In the genomic region with DNA sequence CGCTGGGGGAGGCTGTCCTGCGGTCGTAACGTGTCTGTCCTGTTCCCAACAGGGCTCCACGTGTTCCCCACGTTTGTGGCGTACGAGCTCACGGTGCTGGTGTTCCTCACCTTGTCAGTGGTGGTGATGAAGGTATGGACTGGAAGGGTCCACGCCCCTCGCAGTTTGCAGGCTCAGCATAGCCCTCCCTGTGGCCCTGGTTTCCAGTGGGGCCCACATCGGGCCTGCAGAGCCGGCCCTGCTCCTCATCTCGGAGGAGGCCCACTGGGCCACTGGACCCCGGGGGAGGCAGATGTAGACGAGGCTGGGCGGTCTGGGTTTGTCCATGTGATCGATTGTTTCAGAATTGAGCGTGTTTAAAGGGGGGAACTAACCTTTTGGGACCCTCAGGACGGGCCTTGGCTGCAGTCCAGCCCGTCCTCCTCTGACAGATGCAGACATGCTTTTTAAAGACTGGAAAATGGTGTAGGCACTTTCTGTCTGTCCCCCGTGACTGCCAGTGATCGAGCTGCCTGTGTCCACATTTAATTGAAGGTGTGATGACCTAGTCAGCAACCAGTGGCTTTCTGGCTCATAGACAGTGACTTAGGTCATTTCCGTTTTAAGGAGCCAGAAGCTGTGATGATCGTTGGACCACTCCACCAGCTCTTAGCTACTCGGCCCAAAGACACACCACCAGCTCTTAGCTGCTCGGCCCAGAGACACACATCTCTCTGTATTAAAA, we compare ENCODE assay signal across 9 cellular contexts. TPM values are rescaled to one million over a fixed set of nuclear protein-coding genes. Genes with fewer than 3 reads are reported as not detected.
DNase-seq lines count a peak whose midpoint lies in the region; ATAC-seq, FAIRE-seq and TF ChIP-seq lines count a peak whose summit lies in the region.
"Had no signal": no experiment of that assay in that cellular context is flagged by ENCODE, and none has a peak within 500 bp of the region (broad histone marks: within the 10 kb centered on the region; RNA-seq: fewer than 3 reads in every experiment).

No MANE protein-coding gene starts in this region.

- in situ Hi-C loops in GM23248 (cut with MboI): no loop called here

- TF ChIP-seq CTCF in cardiac fibroblast (IDR thresholded peaks at IDR 0.05; ENCODE audit: low read depth, low read length) (no peak), left ventricle myocardium inferior (IDR thresholded peaks at IDR 0.05; ENCODE audit: borderline replicate concordance) (no peak), D721Med (IDR thresholded peaks at IDR 0.05; ENCODE audit: insufficient read depth, missing control alignments) (no peak)

- H3F3A ChIP-seq in GM23248 (ENCODE audit: insufficient read depth): no peaks in the 10 kb centered on the region

- H3K4me2 ChIP-seq in GM23248 (ENCODE audit: unreplicated experiment): no peak overlapping the region

- H3K27me3 ChIP-seq in GM23248 (replicated peaks; ENCODE audit: insufficient read depth) (no peaks in the 10 kb centered on the region), left ventricle myocardium inferior (ENCODE audit: low read depth) (no peaks in the 10 kb centered on the region), skeletal muscle tissue (ENCODE audit: control insufficient read depth in 3 of 3, insufficient read depth in 3 of 3, low read length in 3 of 3) (no peaks in the 10 kb centered on the region)

- peaks cover 23% of the 10 kb centered on the region; the same call in 1 of the 2 replicates for H3K36me3 ChIP-seq in GM23248 (ENCODE audit: low read depth)
- peaks cover 41% of the 10 kb centered on the region for H3K36me3 ChIP-seq in left ventricle myocardium inferior
- H3K36me3 ChIP-seq in skeletal muscle tissue (ENCODE audit: control insufficient read depth in 3 of 3, insufficient read depth in 3 of 3, low read length in 3 of 3): peaks cover 22 to 28% (median 23%) of the 10 kb centered on the region in 3 donors

- H3K9me3 ChIP-seq in GM23248 (ENCODE audit: low read depth) (no peaks in the 10 kb centered on the region), left ventricle myocardium inferior (replicated peaks) (no peaks in the 10 kb centered on the region), skeletal muscle tissue (ENCODE audit: control insufficient read depth in 3 of 3, low read length in 3 of 3) (no peaks in the 10 kb centered on the region)

- H3K4me1 ChIP-seq in GM23248 (ENCODE audit: insufficient read depth) (0 out of 2 replicates have a peak, but pooled peaks cover 5% of the 10 kb centered on the region), left ventricle myocardium inferior (peaks cover 48% of the 10 kb centered on the region), skeletal muscle tissue (ENCODE audit: control insufficient read depth in 3 of 3, insufficient read depth in 3 of 3, low read length in 3 of 3) (peaks cover 9 to 28% (median 18%) of the 10 kb centered on the region in 3 donors)

- DNase-seq in GM23248 (peak; percentile 74), cardiac fibroblast (ENCODE audit: low read depth in 2 of 2) (peak; percentile 28 to 76), left ventricle myocardium inferior (no peak), D721Med (ENCODE audit: insufficient read length, low spot score) (no peak), NCI-H524 treated with DMSO at 0.1 percent for 48 hours (lab: John Stamatoyannopoulos, UW) (no peak)
- DNase-seq: NCI-H774 had no signal

- 73 to 81% methylated on average over 26 to 27 of the region's 27 CpGs for WGBS in GM23248 (ENCODE audit: low coverage in 1 of 2, low lambda C conversion rate in 2 of 2, missing lambda C conversion rate in 2 of 2), 2 experiments

- no peak overlapping the region for H3K9ac ChIP-seq in GM23248
- H3K9ac ChIP-seq in skeletal muscle tissue (ENCODE audit: low read depth in 1 of 3, low read length in 3 of 3): peak overlapping the region in 2 of 3 donors; percentile 16 to 23

- H3K79me2 ChIP-seq in GM23248 (ENCODE audit: insufficient read depth): peaks cover 77% of the 10 kb centered on the region

- H3K27ac ChIP-seq in GM23248: 0 out of 2 replicates have a peak overlapping the region, but pooled peaks have one; percentile 13
- peak overlapping the region; percentile 76 for H3K27ac ChIP-seq in left ventricle myocardium inferior (replicated peaks)
- peak overlapping the region; percentile 54 for H3K27ac ChIP-seq in skeletal muscle tissue (ENCODE audit: low read depth, low read length)

- H3K9me2 ChIP-seq in GM23248 (ENCODE audit: insufficient read depth): no peaks in the 10 kb centered on the region

- H4K20me1 ChIP-seq in GM23248 (ENCODE audit: insufficient read depth): no peaks in the 10 kb centered on the region

- no peak for FAIRE-seq in D721Med (lab: Jason Lieb, UNC)

- no peak overlapping the region for H2AFZ ChIP-seq in GM23248

- no peak for ATAC-seq in GM19395 (IDR thresholded peaks at IDR 0.05; ENCODE audit: unreplicated experiment)
- ATAC-seq in GM19351 (IDR thresholded peaks at IDR 0.05; ENCODE audit: unreplicated experiment): no peak

- intact Hi-C loops in left ventricle myocardium inferior (cut with micrococcal nuclease): no loop called here

- H3K4me3 ChIP-seq in GM23248 (no peak overlapping the region), cardiac fibroblast (replicated peaks in 1 of 2; ENCODE audit: low read depth in 2 of 2, low read length in 2 of 2) (no peak overlapping the region), left ventricle myocardium inferior (peak overlapping the region; percentile 6), skeletal muscle tissue (ENCODE audit: low read length in 3 of 3) (no peak overlapping the region)

RNA-seq across cellular contexts. Expression of gene TFDP1, which starts 37.1 kb away (rescaled TPM):
- 59.6 and 74.8 TPM in 2 replicates for total RNA-seq in GM23248 (2014; rRNA removed; shearing (Covaris generic))
- 122 and 127 TPM in 2 replicates for polyA plus RNA-seq in GM23248 (2016; fragmentation: Nextera tagmentation; extraction: Ambion mirVana)
- total RNA-seq in left ventricle myocardium inferior: 48.7 TPM
- 30.8 TPM for total RNA-seq in skeletal muscle tissue

RNA-seq across cellular contexts. Expression of gene DCUN1D2, which starts 56.9 kb away (rescaled TPM):
- total RNA-seq in GM23248 (2014; rRNA removed; shearing (Covaris generic)): 9.9 and 22.1 TPM in 2 replicates
- polyA plus RNA-seq in GM23248 (2016; fragmentation: Nextera tagmentation; extraction: Ambion mirVana): 7.2 and 11.1 TPM in 2 replicates
- total RNA-seq in left ventricle myocardium inferior: 196 TPM
- 7.8 TPM for total RNA-seq in skeletal muscle tissue

Comparison
In these comparisons a context has a peak if more than half of its experiments do, and no peak if none do; other contexts are left out.
1. DNase-seq: peak in GM23248 (single experiment) and cardiac fibroblast (2 of 2); none in left ventricle myocardium inferior (single experiment), D721Med (single experiment) and NCI-H524 treated with DMSO at 0.1 percent for 48 hours (single experiment).
2. H3K27ac ChIP-seq: peak in every context shown above with its lines; median percentile 76 in left ventricle myocardium inferior; 54 in skeletal muscle tissue; 13 in GM23248.